In genomic region chr17:14359251-14359939, GRCh38 we compare ENCODE assay signal across 9 cellular contexts. TPM values are rescaled to one million over a fixed set of nuclear protein-coding genes. Genes with fewer than 3 reads are reported as not detected.
DNase-seq lines count a peak whose midpoint lies in the region; ATAC-seq, FAIRE-seq and TF ChIP-seq lines count a peak whose summit lies in the region.
"Had no signal": no experiment of that assay in that cellular context is flagged by ENCODE, and none has a peak within 500 bp of the region (broad histone marks: within the 10 kb centered on the region; RNA-seq: fewer than 3 reads in every experiment).

No MANE protein-coding gene starts in this region.

- TF ChIP-seq RAD21 in K562 (CRISPR knock-in tag; conservative IDR thresholded peaks at IDR 0.05 in 1 of 2, IDR thresholded peaks at IDR 0.05 in 1 of 2) = peak in 1 of 2 experiments; percentile 36; a peak in 1 of 4 replicates

- no peak for TF ChIP-seq EP300 in K562 (IDR thresholded peaks at IDR 0.05; ENCODE audit: low read length)

- intact Hi-C loops in K562 (cut with micrococcal nuclease) = no loop called here

- DNase-seq in GM12865 (ENCODE audit: low read depth) (peak; percentile 63), K562 (ENCODE audit: extremely low read depth in 1 of 4, low spot score in 3 of 4) (no peak), SHP77 treated with DMSO at 0.1 percent for 48 hours (lab: John Stamatoyannopoulos, UW) (no peak), foreskin fibroblast (no peak), iPS-NIHi7 (ENCODE audit: extremely low spot score) (no peak)
- DNase-seq in stimulated activated naive B cell treated with anti-CD40 and anti-IgM and Interleukin-4, amounts not matched to agents 10 μg/mL and 1 μg/mL and 100 μg/mL, for 72 hours = peak; percentile 92

- H3K27me3 Mint-ChIP-seq in stimulated activated naive B cell treated with anti-CD40 and anti-IgM and Interleukin-4, amounts not matched to agents 10 μg/mL and 1 μg/mL and 100 μg/mL, for 72 hours = peaks cover 0 to 5% of the 10 kb centered on the region in 2 donors

- H3K27me3 ChIP-seq in K562 (ENCODE audit: control insufficient read depth in 2 of 2, insufficient read depth in 2 of 2, low read length in 2 of 2) = no peaks in the 10 kb centered on the region

- CTCF ChIA-PET in K562 (lab: Yijun Ruan, JAX; ENCODE audit: low intra/inter-chr PET ratio) = no interaction called here

- no peak overlapping the region for H3K27ac ChIP-seq in K562 (ENCODE audit: extremely low read depth, low read depth, low read length)
- H3K27ac ChIP-seq: parathyroid adenoma had no signal

- no peak for FAIRE-seq in K562 (lab: Jason Lieb, UNC)

- BruUV-seq in K562 (replicated peaks; lab: Mats Ljungman, UMichigan) = no TSS peak

- H3K4me3 Mint-ChIP-seq in stimulated activated naive B cell treated with anti-CD40 and anti-IgM and Interleukin-4, amounts not matched to agents 10 μg/mL and 1 μg/mL and 100 μg/mL, for 72 hours = peak overlapping the region; percentile 52 to 63

- TF ChIP-seq POLR2A in K562 (conservative IDR thresholded peaks at IDR 0.05) = no peak

- no peaks in the 10 kb centered on the region for H3K36me3 Mint-ChIP-seq in stimulated activated naive B cell treated with anti-CD40 and anti-IgM and Interleukin-4, amounts not matched to agents 10 μg/mL and 1 μg/mL and 100 μg/mL, for 72 hours

- TF ChIP-seq CTCF in GM12865 (IDR thresholded peaks at IDR 0.05; ENCODE audit: insufficient read depth, low read depth, low read length, missing control alignments) = no peak
- TF ChIP-seq CTCF in K562 (IDR thresholded peaks at IDR 0.05 in 2 of 3, conservative IDR thresholded peaks at IDR 0.05 in 1 of 3; ENCODE audit: insufficient read depth in 2 of 3, low read depth in 1 of 3, low read length in 3 of 3) = peak in 2 of 3 experiments; percentile 1 to 16; a peak in 1 of 6 replicates
- TF ChIP-seq CTCF in foreskin fibroblast (IDR thresholded peaks at IDR 0.05; ENCODE audit: low read depth, low read length) = no peak

- in situ Hi-C loops in K562 (cut with MboI) = no loop called here

- H3K36me3 ChIP-seq in K562 (ENCODE audit: control insufficient read depth, insufficient read depth, low read length) = no peaks in the 10 kb centered on the region

- H3K4me2 ChIP-seq in K562 (ENCODE audit: insufficient read depth, low read length) = no peak overlapping the region

- H3K9me3 Mint-ChIP-seq in stimulated activated naive B cell treated with anti-CD40 and anti-IgM and Interleukin-4, amounts not matched to agents 10 μg/mL and 1 μg/mL and 100 μg/mL, for 72 hours = no peaks in the 10 kb centered on the region

- POLR2A ChIA-PET in K562 (lab: Yijun Ruan, JAX) = no interaction called here

- peak overlapping the region in 1 of 2 experiments; percentile 35; a peak in 1 of 4 replicates for H3K9ac ChIP-seq in K562 (ENCODE audit: insufficient read depth in 1 of 2, low read depth in 2 of 2, low read length in 2 of 2)
- H3K9ac ChIP-seq: parathyroid adenoma had no signal

- no peaks in the 10 kb centered on the region for H3K9me1 ChIP-seq in K562 (ENCODE audit: control insufficient read depth, insufficient read depth, low read length)

- H3K4me1 ChIP-seq in K562 (replicated peaks in 1 of 2; ENCODE audit: control insufficient read depth in 2 of 2, insufficient read depth in 2 of 2, low read length in 2 of 2) = no peaks in the 10 kb centered on the region; a peak in 1 of 5 replicates
- H3K4me1 ChIP-seq: parathyroid adenoma had no signal

- peaks cover 19 to 33% of the 10 kb centered on the region in 2 donors for H3K4me1 Mint-ChIP-seq in stimulated activated naive B cell treated with anti-CD40 and anti-IgM and Interleukin-4, amounts not matched to agents 10 μg/mL and 1 μg/mL and 100 μg/mL, for 72 hours

- WGBS in K562 (ENCODE audit: insufficient coverage, low coverage, missing lambda C conversion rate) = 9% methylated on average over 8 of the region's 8 CpGs

- no peak overlapping the region for H2AFZ ChIP-seq in K562 (ENCODE audit: low read depth, low read length)
- H2AFZ ChIP-seq: parathyroid adenoma had no signal

- no peaks in the 10 kb centered on the region for H3K9me3 ChIP-seq in K562 (replicated peaks; ENCODE audit: control insufficient read depth, insufficient read depth, low read depth, low read length)

- no peaks in the 10 kb centered on the region for H3K79me2 ChIP-seq in K562 (ENCODE audit: control insufficient read depth, insufficient read depth, low read length)
- H3K79me2 ChIP-seq: parathyroid adenoma had no signal

- H3K4me3 ChIP-seq in GM12865 (ENCODE audit: low read depth, low read length) = no peak overlapping the region
- no peak overlapping the region for H3K4me3 ChIP-seq in K562
- no peak overlapping the region for H3K4me3 ChIP-seq in foreskin fibroblast (ENCODE audit: low read depth in 1 of 2, low read length in 2 of 2)

- H4K20me1 ChIP-seq in K562 (replicated peaks; ENCODE audit: control insufficient read depth, insufficient read depth, low read length) = no peaks in the 10 kb centered on the region

- peak; percentile 96 for ATAC-seq in GM21381 (IDR thresholded peaks at IDR 0.05; ENCODE audit: unreplicated experiment)
- peak; percentile 88 for ATAC-seq in HG03558 (IDR thresholded peaks at IDR 0.05; ENCODE audit: extremely low read depth, unreplicated experiment)
- no peak for ATAC-seq in K562
- peak; percentile 98 to 100 for ATAC-seq in stimulated activated naive B cell treated with anti-CD40 and anti-IgM and Interleukin-4, amounts not matched to agents 10 μg/mL and 1 μg/mL and 100 μg/mL, for 72 hours (replicated peaks)

- H3K27ac Mint-ChIP-seq in stimulated activated naive B cell treated with anti-CD40 and anti-IgM and Interleukin-4, amounts not matched to agents 10 μg/mL and 1 μg/mL and 100 μg/mL, for 72 hours = peak overlapping the region; percentile 68

TF ChIP-seq in K562, 482 proteins besides CTCF, POLR2A, EP300 and RAD21:
- no peak for TF ChIP-seq GATAD2A (IDR thresholded peaks at IDR 0.05)
- TF ChIP-seq NCOA2 (IDR thresholded peaks at IDR 0.05; ENCODE audit: partially characterized antibody in 2 of 2) = no peak

RNA-seq across cellular contexts. Expression of gene HS3ST3B1, which starts 58.5 kb away (rescaled TPM):
- total RNA-seq in K562 (2011; cell fraction: chromatin; rRNA removed; ENCODE audit: low replicate concordance) = 4.9 and 5.2 TPM in 2 replicates
- 9.3 and 11.5 TPM in 2 replicates for total RNA-seq in K562 (2011; cell fraction: nucleolus; rRNA removed)
- total RNA-seq in K562 (2011; cell fraction: nucleoplasm; rRNA removed) = 8.4 and 12.7 TPM in 2 replicates
- total RNA-seq in K562 (2014; rRNA removed) = 8.0 and 10.5 TPM in 2 replicates
- 3.3 and 3.4 TPM in 2 replicates for total RNA-seq in K562 (2014; rRNA removed; fragmentation: Illumina TruSeq; extraction: Trizol)
- total RNA-seq in K562 (2015; rRNA removed; fragmentation: Illumina TruSeq; extraction: Trizol) = 5.5 and 5.7 TPM in 2 replicates
- 12.9 and 13.0 TPM in 2 replicates for total RNA-seq in K562 (2021)
- 1.9 and 2.7 TPM in 2 replicates for polyA plus RNA-seq in K562 (2011; rRNA removed)
- 2.2 and 3.6 TPM in 2 replicates for polyA plus RNA-seq in K562 (2011; cell fraction: cytosol; rRNA removed)
- 2.8 and 3.8 TPM in 2 replicates for polyA plus RNA-seq in K562 (2011; cell fraction: nucleus; rRNA removed)
- polyA plus RNA-seq in K562 (2012) = 5.4 and 5.9 TPM in 2 replicates
- polyA plus RNA-seq in K562 (2014; fragmentation: Illumina TruSeq; extraction: Trizol) = 2.5 and 2.6 TPM in 2 replicates
- 1 to 10 TPM; 2.6 to 5.3 TPM for polyA plus RNA-seq in K562 (2014; fragmentation: Nextera tagmentation; extraction: Ambion mirVana)
- polyA plus RNA-seq in K562 (2014; rRNA removed) = 3.7 and 3.9 TPM in 2 replicates
- polyA minus RNA-seq in K562 (2011; rRNA and poly(A)+ RNA removed) = 4.1 and 5.5 TPM in 2 replicates
- 3.9 and 6.8 TPM in 2 replicates for polyA minus RNA-seq in K562 (2011; cell fraction: cytosol; rRNA and poly(A)+ RNA removed)
- polyA minus RNA-seq in K562 (2011; cell fraction: nucleus; rRNA and poly(A)+ RNA removed) = 5.5 and 7.1 TPM in 2 replicates

Comparison
In these comparisons a context has a peak if more than half of its experiments do, and no peak if none do; other contexts are left out.
1. DNase-seq: peak in GM12865 (single experiment) and stimulated activated naive B cell treated with anti-CD40 and anti-IgM and Interleukin-4, amounts not matched to agents 10 μg/mL and 1 μg/mL and 100 μg/mL, for 72 hours (single experiment); none in K562 (0 of 4), SHP77 treated with DMSO at 0.1 percent for 48 hours (single experiment), foreskin fibroblast (0 of 2) and iPS-NIHi7 (single experiment).
2. CTCF ChIP-seq: peak in K562 (2 of 3); none in GM12865 (single experiment) and foreskin fibroblast (single experiment).